14 cellular contexts compared by ENCODE assay signal in genomic region chr7:66182920-66183319, GRCh38. TPM values are rescaled to one million over a fixed set of nuclear protein-coding genes. Genes with fewer than 3 reads are reported as not detected.
DNase-seq lines count a peak whose midpoint lies in the region; ATAC-seq and TF ChIP-seq lines count a peak whose summit lies in the region.
"Had no signal": no experiment of that assay in that cellular context is flagged by ENCODE, and none has a peak within 500 bp of the region (broad histone marks: within the 10 kb centered on the region; RNA-seq: fewer than 3 reads in every experiment).

No MANE protein-coding gene starts in this region.

- H3K9me3 Mint-ChIP-seq in HFFc6: no peaks in the 10 kb centered on the region

- H3K9me3 ChIP-seq in left lung: peaks cover 0 to 4% of the 10 kb centered on the region in 2 donors
- H3K9me3 ChIP-seq in smooth muscle cell (replicated peaks; ENCODE audit: low read depth): no peaks in the 10 kb centered on the region

- H2AFZ ChIP-seq in smooth muscle cell (ENCODE audit: low read depth): no peak overlapping the region

- H3K4me3 Mint-ChIP-seq in HFFc6: no peak overlapping the region
- H3K4me3 Mint-ChIP-seq: CD4-positive, CD25-positive, alpha-beta regulatory T cell had no signal

- H3K36me3 Mint-ChIP-seq in HFFc6 (ENCODE audit: low read depth): no peaks in the 10 kb centered on the region
- H3K36me3 Mint-ChIP-seq: CD4-positive, CD25-positive, alpha-beta regulatory T cell had no signal

- TF ChIP-seq CTCF in HFFc6 (IDR thresholded peaks at IDR 0.05): no peak
- no peak for TF ChIP-seq CTCF in left lung (IDR thresholded peaks at IDR 0.05)
- no peak for TF ChIP-seq CTCF in smooth muscle cell (IDR thresholded peaks at IDR 0.05; ENCODE audit: borderline replicate concordance, insufficient read depth, poor library complexity, severe bottlenecking)

- peak overlapping the region; percentile 90; the same call in 1 of the 2 replicates for H3K27ac Mint-ChIP-seq in HFFc6
- H3K27ac Mint-ChIP-seq: CD4-positive, CD25-positive, alpha-beta regulatory T cell had no signal

- H3K79me2 ChIP-seq in smooth muscle cell (ENCODE audit: low read depth): no peaks in the 10 kb centered on the region

- intact Hi-C loops in left lung (cut with DNase I): no loop called here

- H3K4me3 ChIP-seq in left lung: no peak overlapping the region
- H3K4me3 ChIP-seq in smooth muscle cell: no peak overlapping the region

- H3K9ac ChIP-seq in smooth muscle cell (ENCODE audit: low read depth): no peak overlapping the region

- peak overlapping the region in 1 of 2 donors; percentile 29 for H3K27ac ChIP-seq in left lung
- H3K27ac ChIP-seq in smooth muscle cell (ENCODE audit: low read depth): peak overlapping the region; percentile 89

- peaks cover 0 to 11% of the 10 kb centered on the region in 2 donors for H3K4me1 ChIP-seq in left lung
- no peaks in the 10 kb centered on the region for H3K4me1 ChIP-seq in smooth muscle cell (ENCODE audit: low read depth)

- H3K27me3 Mint-ChIP-seq in HFFc6 (ENCODE audit: insufficient read depth): no peaks in the 10 kb centered on the region; the same call in 1 of the 2 replicates
- H3K27me3 Mint-ChIP-seq: CD4-positive, CD25-positive, alpha-beta regulatory T cell had no signal

- no peaks in the 10 kb centered on the region for H3K27me3 ChIP-seq in left lung
- no peaks in the 10 kb centered on the region for H3K27me3 ChIP-seq in smooth muscle cell (ENCODE audit: low read depth)

- no peak overlapping the region for H3K4me2 ChIP-seq in smooth muscle cell

- peaks cover 19% of the 10 kb centered on the region for H3K4me1 Mint-ChIP-seq in HFFc6 (ENCODE audit: low read depth)
- H3K4me1 Mint-ChIP-seq: CD4-positive, CD25-positive, alpha-beta regulatory T cell had no signal

- WGBS in smooth muscle cell (ENCODE audit: low lambda C conversion rate): 99% methylated on average over 6 of the region's 6 CpGs

- ATAC-seq in left lung (peak; percentile 86), HG03571 (IDR thresholded peaks at IDR 0.05; ENCODE audit: unreplicated experiment) (no peak), HG02623 (IDR thresholded peaks at IDR 0.05; ENCODE audit: unreplicated experiment) (no peak)

- H4K20me1 ChIP-seq in smooth muscle cell (ENCODE audit: low read depth): no peaks in the 10 kb centered on the region

- DNase-seq in HFFc6: no peak
- peak; percentile 57 for DNase-seq in SKM-1 treated with dmso at 0.1 percent for 144 hours (lab: John Stamatoyannopoulos, UW; ENCODE audit: unreplicated experiment)
- DNase-seq in left lung: peak; percentile 67 to 81
- no peak for DNase-seq in smooth muscle cell (lab: John Stamatoyannopoulos, UW; ENCODE audit: unreplicated experiment)
- DNase-seq in SW 1271 (lab: John Stamatoyannopoulos, UW): no peak
- DNase-seq: CD4-positive, CD25-positive, alpha-beta regulatory T cell; Karpas-422; NCI-H1417; NCI-H1694 treated with DMSO at 0.1 percent for 48 hours; NCI-H446 treated with DMSO at 0.1 percent for 48 hours; NCI-H526 treated with DMSO at 0.1 percent for 48 hours; Right ventricle myocardium superior had no signal

- no peaks in the 10 kb centered on the region for H3K36me3 ChIP-seq in left lung
- H3K36me3 ChIP-seq in smooth muscle cell (ENCODE audit: low read depth): no peaks in the 10 kb centered on the region

- H3F3A ChIP-seq in smooth muscle cell (ENCODE audit: low read depth): no peaks in the 10 kb centered on the region

RNA-seq across cellular contexts. Expression of gene TPST1, which starts 22.2 kb away (rescaled TPM):
- 10 to 100 TPM; 21.7 to 36.1 (median 29.2) TPM for total RNA-seq in HFFc6 (2021; fragmentation: NEBNext Ultra II Directional; extraction: Animal tissue kit (Norgen Biotek cat#: 25700))
- total RNA-seq in left lung (10 to 100 TPM; 30.5 to 45.6 TPM), smooth muscle cell (133 and 155 TPM in 2 replicates)
- 122 and 139 TPM in 2 replicates for polyA plus RNA-seq in smooth muscle cell

Comparison
In these comparisons a context has a peak if more than half of its experiments do, and no peak if none do; other contexts are left out.
1. DNase-seq: peak in SKM-1 treated with dmso at 0.1 percent for 144 hours (single experiment) and left lung (2 of 2); none in HFFc6 (single experiment), smooth muscle cell (single experiment) and SW 1271 (0 of 2).